Comparison of ENCODE assay signal across 9 cellular contexts in genomic region chr3:47017504-47018268, GRCh38. TPM values are rescaled to one million over a fixed set of nuclear protein-coding genes. Genes with fewer than 3 reads are reported as not detected.
DNase-seq lines count a peak whose midpoint lies in the region; ATAC-seq and TF ChIP-seq lines count a peak whose summit lies in the region.
"Had no signal": no experiment of that assay in that cellular context is flagged by ENCODE, and none has a peak within 500 bp of the region (broad histone marks: within the 10 kb centered on the region; RNA-seq: fewer than 3 reads in every experiment).

No MANE protein-coding gene starts in this region.

- H3K4me1 ChIP-seq in CD4-positive, CD25-positive, alpha-beta regulatory T cell (ENCODE audit: control insufficient read depth, insufficient read depth, low read length, poor library complexity, severe bottlenecking) = peaks cover 34% of the 10 kb centered on the region
- H3K4me1 ChIP-seq in HCT116 (ENCODE audit: control insufficient read depth in 1 of 2, insufficient read depth in 2 of 2, low read length in 2 of 2) = peaks cover 0 to 5% of the 10 kb centered on the region in 2 experiments; a peak in 1 of 4 replicates
- H3K4me1 ChIP-seq in lung (ENCODE audit: control insufficient read depth in 2 of 2, insufficient read depth in 2 of 2, low read length in 2 of 2) = peaks cover 3 to 9% of the 10 kb centered on the region in 2 donors

- peak overlapping the region in 1 of 4 donors; percentile 19 for H3K4me3 Mint-ChIP-seq in CD4-positive, CD25-positive, alpha-beta regulatory T cell
- no peak overlapping the region for H3K4me3 Mint-ChIP-seq in activated CD4-positive, alpha-beta memory T cell treated with anti-CD3 and anti-CD28 coated beads for 36 hours
- H3K4me3 Mint-ChIP-seq: brain had no signal

- RAD21 ChIA-PET in HCT116 (lab: Charles Lee; ENCODE audit: low non-redundant PET in 1 of 2, low total read pairs in 2 of 2, uncharacterized antibody in 2 of 2, unreplicated experiment in 2 of 2) = no interaction called here

- no peak for DNase-seq in CD4-positive, CD25-positive, alpha-beta regulatory T cell
- DNase-seq in HCT116 (ENCODE audit: low read depth, low spot score) (no peak), lung (ENCODE audit: low spot score) (no peak), NCI-H345 treated with DMSO at 0.1 percent for 48 hours (lab: John Stamatoyannopoulos, UW; ENCODE audit: unreplicated experiment) (no peak), DMS153 treated with DMSO at 0.1 percent for 48 hours (lab: John Stamatoyannopoulos, UW; ENCODE audit: unreplicated experiment) (no peak), NCI-H1417 treated with DMSO at 0.1 percent for 48 hours (lab: John Stamatoyannopoulos, UW) (no peak)
- peak; percentile 8 for DNase-seq in activated CD4-positive, alpha-beta memory T cell treated with anti-CD3 and anti-CD28 coated beads for 36 hours

- no TSS peak for BruUV-seq in HCT116 (replicated peaks; lab: Mats Ljungman, UMichigan)

- H3K4me2 ChIP-seq in HCT116 (ENCODE audit: low read length) = no peak overlapping the region

- peak overlapping the region; percentile 71 to 90 (median 87) for H3K27ac Mint-ChIP-seq in CD4-positive, CD25-positive, alpha-beta regulatory T cell
- H3K27ac Mint-ChIP-seq in activated CD4-positive, alpha-beta memory T cell treated with anti-CD3 and anti-CD28 coated beads for 36 hours = peak overlapping the region; percentile 92

- TF ChIP-seq POLR2A in HCT116 (IDR thresholded peaks at IDR 0.05; ENCODE audit: borderline replicate concordance, extremely low read depth, insufficient read depth, insufficient read length) = no peak

- POLR2A ChIA-PET in HCT116 (lab: Charles Lee) = interaction anchor here (1.0 kb wide), 1 partner anchor 13 kb away, joined by 3 read pairs; no protein-coding TSS in a partner anchor
- POLR2A ChIA-PET in activated CD4-positive, alpha-beta memory T cell treated with anti-CD3 and anti-CD28 coated beads for 36 hours (lab: Charles Lee) = interaction anchor here (0.5 to 1.2 kb wide), 2 partner anchors 41 to 88 kb away, joined by 3 read pairs; partner anchors contain the start of gene CCDC12

- H3K4me3 ChIP-seq in CD4-positive, CD25-positive, alpha-beta regulatory T cell (ENCODE audit: low read depth, low read length) = no peak overlapping the region
- no peak overlapping the region for H3K4me3 ChIP-seq in HCT116 (replicated peaks in 1 of 2; ENCODE audit: low read depth in 1 of 2, low read length in 2 of 2)
- no peak overlapping the region for H3K4me3 ChIP-seq in lung

- H3K27me3 Mint-ChIP-seq in CD4-positive, CD25-positive, alpha-beta regulatory T cell = no peaks in the 10 kb centered on the region
- no peaks in the 10 kb centered on the region for H3K27me3 Mint-ChIP-seq in activated CD4-positive, alpha-beta memory T cell treated with anti-CD3 and anti-CD28 coated beads for 36 hours

- H3K79me2 ChIP-seq in HCT116 (ENCODE audit: insufficient read depth, low read length) = no peaks in the 10 kb centered on the region

- H3K36me3 ChIP-seq in CD4-positive, CD25-positive, alpha-beta regulatory T cell (ENCODE audit: control insufficient read depth, insufficient read depth, low read length) = peaks cover 38% of the 10 kb centered on the region
- peaks cover 3 to 4% of the 10 kb centered on the region in 2 experiments; a peak in 2 of 4 replicates for H3K36me3 ChIP-seq in HCT116 (ENCODE audit: control insufficient read depth in 1 of 2, insufficient read depth in 2 of 2, low read length in 2 of 2)
- peaks cover 16 to 21% of the 10 kb centered on the region in 2 donors for H3K36me3 ChIP-seq in lung (ENCODE audit: control insufficient read depth in 2 of 2, insufficient read depth in 2 of 2, low read length in 2 of 2)

- H3K27ac ChIP-seq in CD4-positive, CD25-positive, alpha-beta regulatory T cell (ENCODE audit: insufficient read depth, low read length, poor library complexity, severe bottlenecking) = peak overlapping the region; percentile 53
- H3K27ac ChIP-seq in HCT116 (ENCODE audit: low read depth, low read length) (no peak overlapping the region), lung (ENCODE audit: low read depth in 1 of 2, low read length in 1 of 2) (peak overlapping the region in 1 of 2 donors; percentile 79)

- no peak for ATAC-seq in CD4-positive, CD25-positive, alpha-beta regulatory T cell (ENCODE audit: low read depth in 2 of 2)
- ATAC-seq in HCT116 = peak; percentile 65
- peak; percentile 31 for ATAC-seq in lung (ENCODE audit: insufficient read depth, low FRiP score)
- no peak for ATAC-seq in GM21529 (IDR thresholded peaks at IDR 0.05; ENCODE audit: unreplicated experiment)

- CTCF ChIA-PET in HCT116 (lab: Charles Lee) = no interaction called here
- CTCF ChIA-PET in activated CD4-positive, alpha-beta memory T cell treated with anti-CD3 and anti-CD28 coated beads for 36 hours (lab: Charles Lee) = interaction anchor here (0.6 kb wide), 1 partner anchor 103 kb away, joined by 4 read pairs; no protein-coding TSS in a partner anchor

- no peaks in the 10 kb centered on the region for H3K9me3 Mint-ChIP-seq in CD4-positive, CD25-positive, alpha-beta regulatory T cell
- H3K9me3 Mint-ChIP-seq in activated CD4-positive, alpha-beta memory T cell treated with anti-CD3 and anti-CD28 coated beads for 36 hours = no peaks in the 10 kb centered on the region
- H3K9me3 Mint-ChIP-seq: brain had no signal

- no peak overlapping the region for H3K9ac ChIP-seq in HCT116 (ENCODE audit: low read length)

- TF ChIP-seq CTCF in HCT116 (IDR thresholded peaks at IDR 0.05 in 2 of 3, conservative IDR thresholded peaks at IDR 0.05 in 1 of 3; ENCODE audit: borderline replicate concordance in 1 of 3, insufficient read depth in 1 of 3, low read depth in 2 of 3, low read length in 2 of 3) = no peak
- TF ChIP-seq CTCF in lung (IDR thresholded peaks at IDR 0.05; ENCODE audit: control extremely low read depth, extremely low read depth) = no peak

- H4K20me1 ChIP-seq in HCT116 (ENCODE audit: insufficient read depth) = no peaks in the 10 kb centered on the region

- H2AFZ ChIP-seq in HCT116 (ENCODE audit: low read depth, low read length, poor library complexity, severe bottlenecking) = no peak overlapping the region

- TF ChIP-seq RAD21 in HCT116 (IDR thresholded peaks at IDR 0.05; ENCODE audit: low read depth) = no peak

- H3K4me1 Mint-ChIP-seq in CD4-positive, CD25-positive, alpha-beta regulatory T cell = peaks cover 26 to 42% (median 31%) of the 10 kb centered on the region in 4 donors
- H3K4me1 Mint-ChIP-seq in activated CD4-positive, alpha-beta memory T cell treated with anti-CD3 and anti-CD28 coated beads for 36 hours (ENCODE audit: low read depth) = peaks cover 50% of the 10 kb centered on the region
- H3K4me1 Mint-ChIP-seq: brain had no signal

- 37 to 64% methylated on average over 6 of the region's 6 CpGs for WGBS in lung, 2 donors

- intact Hi-C loops in HCT116 (cut with micrococcal nuclease) = no loop called here
- intact Hi-C loops in activated CD4-positive, alpha-beta memory T cell treated with anti-CD3 and anti-CD28 coated beads for 36 hours (cut with micrococcal nuclease) = loop anchor here (5.0 to 10.0 kb wide), 4 partner anchors 40 to 365 kb away; partner anchors contain the start of genes CCDC12, NBEAL2, PTPN23 and SETD2

- no peaks in the 10 kb centered on the region for H3K27me3 ChIP-seq in CD4-positive, CD25-positive, alpha-beta regulatory T cell (ENCODE audit: control insufficient read depth, insufficient read depth, low read length)
- no peaks in the 10 kb centered on the region for H3K27me3 ChIP-seq in HCT116 (ENCODE audit: insufficient read depth, low read length)
- no peaks in the 10 kb centered on the region for H3K27me3 ChIP-seq in lung (ENCODE audit: control insufficient read depth, insufficient read depth)

- H3K9me3 ChIP-seq in CD4-positive, CD25-positive, alpha-beta regulatory T cell (ENCODE audit: control insufficient read depth in 2 of 2, low read length in 2 of 2) = no peaks in the 10 kb centered on the region
- H3K9me3 ChIP-seq in HCT116 (ENCODE audit: control insufficient read depth in 1 of 2, insufficient read depth in 1 of 2, low read depth in 1 of 2, low read length in 2 of 2) (no peaks in the 10 kb centered on the region), lung (ENCODE audit: control insufficient read depth in 2 of 2, insufficient read depth in 1 of 2, low read length in 1 of 2) (no peaks in the 10 kb centered on the region)

- peaks cover 12% of the 10 kb centered on the region for H3K36me3 Mint-ChIP-seq in CD4-positive, CD25-positive, alpha-beta regulatory T cell
- H3K36me3 Mint-ChIP-seq in activated CD4-positive, alpha-beta memory T cell treated with anti-CD3 and anti-CD28 coated beads for 36 hours = peaks cover 13% of the 10 kb centered on the region

- no peaks in the 10 kb centered on the region for H3K9me2 ChIP-seq in HCT116 (ENCODE audit: insufficient read depth)

TF ChIP-seq in HCT116, 20 proteins besides CTCF, POLR2A, EP300 and RAD21 (continues in another document):
- TF ChIP-seq TCF7L2 (IDR thresholded peaks at IDR 0.05; ENCODE audit: borderline replicate concordance, extremely low read depth, insufficient read depth, insufficient read length) (no peak), ZNF274 (IDR thresholded peaks at IDR 0.05; ENCODE audit: low read depth, low read length) (no peak), ELF1 (IDR thresholded peaks at IDR 0.05; ENCODE audit: borderline replicate concordance, low read depth) (no peak), SRF (IDR thresholded peaks at IDR 0.05; ENCODE audit: low read depth) (no peak), CBX3 (IDR thresholded peaks at IDR 0.05; ENCODE audit: low read depth) (no peak), EGR1 (IDR thresholded peaks at IDR 0.05; ENCODE audit: low read depth) (no peak), JUND (IDR thresholded peaks at IDR 0.05) (no peak), YY1 (IDR thresholded peaks at IDR 0.05; ENCODE audit: extremely low read depth, insufficient replicate concordance, low read depth, low read length) (no peak)

RNA-seq across cellular contexts. Expression of gene NBEAL2, which starts 38.2 kb away (rescaled TPM):
- 429 TPM for total RNA-seq in CD4-positive, CD25-positive, alpha-beta regulatory T cell
- polyA plus RNA-seq in CD4-positive, CD25-positive, alpha-beta regulatory T cell = 10 to 100 TPM in 2 of 4 donors, 1 to 10 TPM in 2; 4.7 to 13.5 (median 8.6) TPM
- total RNA-seq in HCT116 (2021; ENCODE audit: unreplicated experiment) (72.9 TPM), lung (100 to 1,000 TPM in 1 of 2 donors, 10 to 100 TPM in 1; 64.4 to 167 TPM)
- polyA plus RNA-seq in HCT116 (2012) = 55.2 and 61.9 TPM in 2 replicates
- total RNA-seq in activated CD4-positive, alpha-beta memory T cell treated with anti-CD3 and anti-CD28 coated beads for 36 hours = 100 to 1,000 TPM; 114 to 117 TPM
- 100 to 1,000 TPM; 105 to 191 TPM for polyA plus RNA-seq in lung

RNA-seq across cellular contexts. Expression of gene CCDC12, which starts 41.1 kb away (rescaled TPM):
- total RNA-seq in CD4-positive, CD25-positive, alpha-beta regulatory T cell = 71.8 TPM
- polyA plus RNA-seq in CD4-positive, CD25-positive, alpha-beta regulatory T cell = 100 to 1,000 TPM in 3 of 4 donors, 10 to 100 TPM in 1; 90.4 to 116 (median 106) TPM
- total RNA-seq in HCT116 (2021; ENCODE audit: unreplicated experiment) (46.5 TPM), lung (10 to 100 TPM; 34.2 to 64.9 TPM)
- 53.5 and 55.3 TPM in 2 replicates for polyA plus RNA-seq in HCT116 (2012)
- 10 to 100 TPM; 44.3 to 49.9 TPM for total RNA-seq in activated CD4-positive, alpha-beta memory T cell treated with anti-CD3 and anti-CD28 coated beads for 36 hours
- polyA plus RNA-seq in lung = 100 to 1,000 TPM in 1 of 2 donors, 10 to 100 TPM in 1; 75.2 to 129 TPM

Comparison
In these comparisons a context has a peak if more than half of its experiments do, and no peak if none do; other contexts are left out.
1. ATAC-seq: peak in HCT116 (single experiment) and lung (single experiment); none in CD4-positive, CD25-positive, alpha-beta regulatory T cell (0 of 2) and GM21529 (single experiment).